8 cellular contexts compared by ENCODE assay signal in the genomic region with DNA sequence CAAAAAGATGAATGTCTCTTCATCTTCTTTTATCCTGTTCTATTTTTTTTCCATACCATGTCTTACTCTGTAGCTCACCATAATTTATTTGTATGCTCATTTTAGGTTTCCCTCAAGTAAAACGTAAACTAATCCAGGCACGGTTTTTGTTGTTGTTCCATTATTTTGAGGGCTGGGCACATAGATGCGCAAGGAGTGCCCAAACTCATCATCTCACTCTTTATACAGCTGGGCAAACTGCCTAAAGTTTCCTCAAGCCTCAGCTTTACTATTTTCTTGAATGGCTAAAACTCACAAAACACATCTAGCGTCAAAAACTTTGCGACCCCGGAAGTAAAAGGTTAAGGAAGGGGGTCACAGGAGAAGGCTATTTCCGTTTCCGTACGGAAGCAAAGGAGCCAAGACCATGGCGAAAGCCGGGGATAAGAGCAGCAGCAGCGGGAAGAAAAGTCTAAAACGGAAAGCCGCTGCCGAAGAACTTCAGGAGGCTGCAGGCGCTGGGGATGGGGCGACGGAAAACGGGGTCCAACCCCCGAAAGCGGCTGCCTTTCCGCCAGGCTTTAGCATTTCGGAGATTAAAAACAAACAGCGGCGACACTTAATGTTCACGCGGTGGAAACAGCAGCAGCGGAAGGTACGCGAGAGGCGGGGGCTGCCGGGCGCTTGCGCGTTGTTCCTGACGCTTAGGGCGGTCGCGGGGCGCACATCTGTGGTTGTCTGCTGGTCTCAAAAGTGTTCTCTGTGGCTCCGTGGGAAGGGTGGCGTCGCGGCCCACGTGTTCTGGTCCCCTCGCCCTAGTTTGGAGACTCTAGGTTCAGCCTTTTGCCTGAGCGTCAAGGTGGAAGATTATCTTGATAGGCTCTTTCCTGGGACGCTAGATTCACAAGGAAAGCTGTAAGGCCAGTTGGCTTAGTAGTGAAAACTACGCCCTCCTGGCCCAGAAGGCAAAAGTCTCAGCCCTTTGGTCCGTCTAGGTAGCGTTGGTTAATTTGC. TPM values are rescaled to one million over a fixed set of nuclear protein-coding genes. Genes with fewer than 3 reads are reported as not detected.
DNase-seq lines count a peak whose midpoint lies in the region; ATAC-seq and TF ChIP-seq lines count a peak whose summit lies in the region.

A gene with protein sequence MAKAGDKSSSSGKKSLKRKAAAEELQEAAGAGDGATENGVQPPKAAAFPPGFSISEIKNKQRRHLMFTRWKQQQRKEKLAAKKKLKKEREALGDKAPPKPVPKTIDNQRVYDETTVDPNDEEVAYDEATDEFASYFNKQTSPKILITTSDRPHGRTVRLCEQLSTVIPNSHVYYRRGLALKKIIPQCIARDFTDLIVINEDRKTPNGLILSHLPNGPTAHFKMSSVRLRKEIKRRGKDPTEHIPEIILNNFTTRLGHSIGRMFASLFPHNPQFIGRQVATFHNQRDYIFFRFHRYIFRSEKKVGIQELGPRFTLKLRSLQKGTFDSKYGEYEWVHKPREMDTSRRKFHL (plus strand): TSS at position 391 of the 993 bp plus-strand sequence. CDS start 16 bp downstream, at position 407.

- ATAC-seq in CD8-positive, alpha-beta T cell, result peak; percentile 96
- peak; percentile 98 for ATAC-seq in GM19452 (IDR thresholded peaks at IDR 0.05; ENCODE audit: unreplicated experiment)

- no peak for TF ChIP-seq CTCF in CD8-positive, alpha-beta T cell (IDR thresholded peaks at IDR 0.05)

- peaks cover 36% of the 10 kb centered on the region for H3K36me3 Mint-ChIP-seq in CD8-positive, alpha-beta T cell

- peak within 1 kb of the TSS; percentile 88 for H3K27ac ChIP-seq in CD8-positive, alpha-beta T cell (ENCODE audit: low read depth, low read length)
- peak within 1 kb of the TSS; percentile 84 for H3K27ac ChIP-seq in effector memory CD4-positive, alpha-beta T cell (ENCODE audit: insufficient read depth, low read length, poor library complexity, severe bottlenecking)

- DNase-seq in CD8-positive, alpha-beta T cell, result peak; percentile 55 to 88 (median 79)
- DNase-seq in HK-2 (ENCODE audit: unreplicated experiment) (peak; percentile 73), NCI-H82 treated with DMSO at 0.1 percent for 48 hours (lab: John Stamatoyannopoulos, UW; ENCODE audit: unreplicated experiment) (peak; percentile 76), medulla oblongata (ENCODE audit: extremely low spot score) (peak; percentile 81)
- peak; percentile 91 for DNase-seq in activated CD8-positive, alpha-beta memory T cell treated with anti-CD3 and anti-CD28 coated beads for 24 hours
- DNase-seq in effector memory CD4-positive, alpha-beta T cell, result peak; percentile 68 to 72 (median 69)
- DNase-seq in stimulated activated CD4-positive, alpha-beta T cell treated with anti-CD3 and anti-CD28 coated beads, TNF-alpha, amount 100 ng/mL, for 48 hours (ENCODE audit: low read depth in 3 of 3), result peak; percentile 39 to 62 (median 59)

- intact Hi-C loops in CD8-positive, alpha-beta T cell (cut with DNase I, micrococcal nuclease), result loop anchor here (1.0 to 5.0 kb wide), 9 partner anchors 27 to 402 kb away; a partner anchor contains a TSS

- peaks cover 42% of the 10 kb centered on the region for H3K4me1 Mint-ChIP-seq in CD8-positive, alpha-beta T cell (ENCODE audit: low read depth)

- peaks cover 12% of the 10 kb centered on the region for H3K9me3 Mint-ChIP-seq in CD8-positive, alpha-beta T cell

- H3K27ac Mint-ChIP-seq in CD8-positive, alpha-beta T cell, result peak within 1 kb of the TSS; percentile 99

- CTCF ChIA-PET in CD8-positive, alpha-beta T cell (lab: Charles Lee), result interaction anchor here (0.9 to 4.3 kb wide), 7 partner anchors 27 to 338 kb away, joined by 3 to 18 read pairs (median 3); a partner anchor contains a TSS

- H3K4me3 Mint-ChIP-seq in CD8-positive, alpha-beta T cell, result peak within 1 kb of the TSS; percentile 99

- H3K27me3 ChIP-seq in CD8-positive, alpha-beta T cell (ENCODE audit: insufficient read depth, low read length), result no peaks in the 10 kb centered on the region
- no peaks in the 10 kb centered on the region for H3K27me3 ChIP-seq in effector memory CD4-positive, alpha-beta T cell (replicated peaks; ENCODE audit: control insufficient read depth, insufficient read depth, low read length, poor library complexity, severe bottlenecking)

- H3K27me3 Mint-ChIP-seq in CD8-positive, alpha-beta T cell (ENCODE audit: low read depth), result peaks cover 26% of the 10 kb centered on the region

- H3K4me3 ChIP-seq in CD8-positive, alpha-beta T cell (ENCODE audit: low read depth, low read length), result peak within 1 kb of the TSS; percentile 83
- peak within 1 kb of the TSS; percentile 69 for H3K4me3 ChIP-seq in effector memory CD4-positive, alpha-beta T cell (ENCODE audit: insufficient read depth, low read depth, low read length, poor library complexity, severe bottlenecking)

- POLR2A ChIA-PET in CD8-positive, alpha-beta T cell (lab: Charles Lee), result interaction anchor here (0.8 to 3.4 kb wide), 12 partner anchors 9 to 335 kb away, joined by 3 to 28 read pairs (median 5); a partner anchor contains a TSS

- H3K9me3 ChIP-seq in CD8-positive, alpha-beta T cell (ENCODE audit: low read length), result no peaks in the 10 kb centered on the region
- H3K9me3 ChIP-seq in effector memory CD4-positive, alpha-beta T cell (ENCODE audit: control insufficient read depth, low read length), result no peaks in the 10 kb centered on the region

- peaks cover 9% of the 10 kb centered on the region for H3K36me3 ChIP-seq in CD8-positive, alpha-beta T cell (ENCODE audit: insufficient read depth, low read length)
- H3K36me3 ChIP-seq in effector memory CD4-positive, alpha-beta T cell (ENCODE audit: control insufficient read depth, insufficient read depth, low read length), result peaks cover 8% of the 10 kb centered on the region

- peaks cover 31% of the 10 kb centered on the region for H3K4me1 ChIP-seq in CD8-positive, alpha-beta T cell (ENCODE audit: insufficient read depth, low read length)
- peaks cover 17% of the 10 kb centered on the region for H3K4me1 ChIP-seq in effector memory CD4-positive, alpha-beta T cell (ENCODE audit: control insufficient read depth, insufficient read depth, low read length, poor library complexity, severe bottlenecking)

RNA-seq across cellular contexts. Expression of the gene that starts here (rescaled TPM):
- total RNA-seq in CD8-positive, alpha-beta T cell, result 10 to 100 TPM; 84.2 to 85.3 TPM

Comparison
In these comparisons a context has a peak if more than half of its experiments do, and no peak if none do; other contexts are left out.
1. Peak in every context shown above with its lines: DNase-seq, ATAC-seq, H3K4me3 ChIP-seq and H3K27ac ChIP-seq.